ENCODE assay signal across 10 cellular contexts in the genomic region with DNA sequence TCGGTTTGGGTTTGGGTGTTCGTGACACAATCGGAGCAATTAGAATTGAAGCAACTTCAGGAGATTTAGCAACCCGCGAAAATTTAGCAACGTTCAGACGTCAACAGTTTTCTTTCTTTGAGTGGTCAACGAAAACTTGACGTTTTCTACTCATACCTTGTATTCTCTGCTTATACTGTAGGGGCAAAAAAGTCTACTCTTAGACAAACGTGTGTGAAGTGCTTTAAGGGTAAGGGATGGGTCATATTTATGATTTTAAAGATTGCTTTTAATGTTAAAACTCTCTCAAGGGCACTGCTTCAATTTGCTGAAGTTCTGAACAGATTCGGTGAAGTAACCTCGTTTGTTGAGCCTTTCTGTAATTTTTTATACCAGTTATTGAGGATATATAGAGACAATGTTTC. TPM values are rescaled to one million over a fixed set of nuclear protein-coding genes. Genes with fewer than 3 reads are reported as not detected.
DNase-seq lines count a peak whose midpoint lies in the region; ATAC-seq, FAIRE-seq and TF ChIP-seq lines count a peak whose summit lies in the region.
"Had no signal": no experiment of that assay in that cellular context is flagged by ENCODE, and none has a peak within 500 bp of the region (broad histone marks: within the 10 kb centered on the region; RNA-seq: fewer than 3 reads in every experiment).

No MANE protein-coding gene starts in this region.

- 0 out of 2 replicates have a peak, but pooled peaks cover 3% of the 10 kb centered on the region for H3K9me3 ChIP-seq in Caco-2
- no peaks in the 10 kb centered on the region for H3K9me3 ChIP-seq in HUES6 (ENCODE audit: control insufficient read depth, insufficient read depth, low read depth, low read length)
- no peaks in the 10 kb centered on the region for H3K9me3 ChIP-seq in HepG2 (ENCODE audit: low read length)
- H3K9me3 ChIP-seq in left ventricle myocardium inferior (replicated peaks), result no peaks in the 10 kb centered on the region
- H3K9me3 ChIP-seq: uterus had no signal

- no peak for FAIRE-seq in HepG2 (lab: Jason Lieb, UNC)

- no peaks in the 10 kb centered on the region for H4K20me1 ChIP-seq in HepG2 (ENCODE audit: insufficient read depth, low read length)

- TF ChIP-seq EP300 in HepG2 (IDR thresholded peaks at IDR 0.05; ENCODE audit: low read depth in 2 of 2, low read length in 2 of 2) (no peak), HepG2 (CRISPR knock-in tag; IDR thresholded peaks at IDR 0.05; ENCODE audit: borderline replicate concordance) (no peak)

- H3K9me3 Mint-ChIP-seq in Caco-2 (ENCODE audit: unreplicated experiment) (no peaks in the 10 kb centered on the region), naive B cell (peaks cover 0 to 37% (median 10%) of the 10 kb centered on the region in 7 donors)
- H3K9me3 Mint-ChIP-seq in activated CD4-positive, alpha-beta memory T cell treated with anti-CD3 and anti-CD28 coated beads, Interleukin-2, amount 10 ng/mL, durations not matched to agents 7 days and 5 days, result no peaks in the 10 kb centered on the region

- intact Hi-C loops in Caco-2 (cut with micrococcal nuclease; ENCODE audit: unreplicated experiment), result no loop called here
- intact Hi-C loops in HepG2 (cut with micrococcal nuclease; ENCODE audit: unreplicated experiment), result no loop called here
- intact Hi-C loops in left ventricle myocardium inferior (cut with micrococcal nuclease), result no loop called here

- TF ChIP-seq POLR2A in HepG2 (IDR thresholded peaks at IDR 0.05; ENCODE audit: insufficient read depth in 1 of 2, low read depth in 2 of 2, low read length in 2 of 2), result no peak

- CTCF ChIA-PET in Caco-2 (lab: Charles Lee) (no interaction called here), HepG2 (lab: Yijun Ruan, JAX; ENCODE audit: low intra/inter-chr PET ratio, low total read pairs) (no interaction called here)
- CTCF ChIA-PET in activated CD4-positive, alpha-beta memory T cell treated with anti-CD3 and anti-CD28 coated beads, Interleukin-2, amount 10 ng/mL, durations not matched to agents 7 days and 5 days (lab: Charles Lee), result interaction anchor here (0.6 kb wide), 1 partner anchor 102 kb away, joined by 3 read pairs; no protein-coding TSS in a partner anchor

- H3K36me3 Mint-ChIP-seq in Caco-2 (ENCODE audit: insufficient read depth, unreplicated experiment) (peaks cover 18% of the 10 kb centered on the region), naive B cell (peaks cover 7 to 15% of the 10 kb centered on the region in 2 donors)
- peaks cover 7% of the 10 kb centered on the region for H3K36me3 Mint-ChIP-seq in activated CD4-positive, alpha-beta memory T cell treated with anti-CD3 and anti-CD28 coated beads, Interleukin-2, amount 10 ng/mL, durations not matched to agents 7 days and 5 days (ENCODE audit: low read depth)

- no peak overlapping the region for H3K4me2 ChIP-seq in HepG2 (ENCODE audit: low read depth, low read length)

- H3K27me3 Mint-ChIP-seq in Caco-2 (ENCODE audit: insufficient read depth, unreplicated experiment) (peaks cover 2% of the 10 kb centered on the region), naive B cell (peaks cover 66 to 75% (median 72%) of the 10 kb centered on the region in 3 donors)
- H3K27me3 Mint-ChIP-seq in activated CD4-positive, alpha-beta memory T cell treated with anti-CD3 and anti-CD28 coated beads, Interleukin-2, amount 10 ng/mL, durations not matched to agents 7 days and 5 days, result peaks cover 78% of the 10 kb centered on the region

- H3K4me1 Mint-ChIP-seq in Caco-2 (ENCODE audit: low read depth, unreplicated experiment) (no peaks in the 10 kb centered on the region), naive B cell (peaks cover 36 to 42% (median 40%) of the 10 kb centered on the region in 3 donors)
- peaks cover 38% of the 10 kb centered on the region for H3K4me1 Mint-ChIP-seq in activated CD4-positive, alpha-beta memory T cell treated with anti-CD3 and anti-CD28 coated beads, Interleukin-2, amount 10 ng/mL, durations not matched to agents 7 days and 5 days

- H3K27ac Mint-ChIP-seq in Caco-2 (ENCODE audit: unreplicated experiment), result no peak overlapping the region
- no peak overlapping the region for H3K27ac Mint-ChIP-seq in activated CD4-positive, alpha-beta memory T cell treated with anti-CD3 and anti-CD28 coated beads, Interleukin-2, amount 10 ng/mL, durations not matched to agents 7 days and 5 days
- peak overlapping the region in 1 of 6 donors; percentile 89 for H3K27ac Mint-ChIP-seq in naive B cell

- H3K27ac ChIP-seq in HUES6 (ENCODE audit: low read depth, low read length) (no peak overlapping the region), HepG2 (ENCODE audit: extremely low read length, insufficient read depth, low read length) (no peak overlapping the region), left ventricle myocardium inferior (replicated peaks) (no peak overlapping the region)
- H3K27ac ChIP-seq: uterus had no signal

- no peaks in the 10 kb centered on the region for H3K4me1 ChIP-seq in Caco-2
- peaks cover 28% of the 10 kb centered on the region for H3K4me1 ChIP-seq in HUES6 (ENCODE audit: control insufficient read depth, insufficient read depth, low read length)
- no peaks in the 10 kb centered on the region for H3K4me1 ChIP-seq in HepG2 (ENCODE audit: insufficient read depth, low read length)
- H3K4me1 ChIP-seq in left ventricle myocardium inferior, result peaks cover 49% of the 10 kb centered on the region

- no peaks in the 10 kb centered on the region for H3K79me2 ChIP-seq in HepG2 (ENCODE audit: insufficient read depth, low read length)

- in situ Hi-C loops in HepG2 (cut with HindIII; ENCODE audit: extremely low pct_ligation_motif_present, low pct_unique_long_range_greater_than_20kb), result loop anchor here (25.0 kb wide), 1 partner anchor 648 kb away; no protein-coding TSS in a partner anchor

- POLR2A ChIA-PET in Caco-2 (lab: Charles Lee), result no interaction called here
- POLR2A ChIA-PET in activated CD4-positive, alpha-beta memory T cell treated with anti-CD3 and anti-CD28 coated beads, Interleukin-2, amount 10 ng/mL, durations not matched to agents 7 days and 5 days (lab: Charles Lee), result no interaction called here
- POLR2A ChIA-PET in HepG2 (lab: Yijun Ruan, JAX), result no interaction called here

- peak overlapping the region; percentile 24 for H3K4me3 Mint-ChIP-seq in Caco-2 (ENCODE audit: unreplicated experiment)
- H3K4me3 Mint-ChIP-seq in activated CD4-positive, alpha-beta memory T cell treated with anti-CD3 and anti-CD28 coated beads, Interleukin-2, amount 10 ng/mL, durations not matched to agents 7 days and 5 days, result peak overlapping the region; percentile 27
- H3K4me3 Mint-ChIP-seq in naive B cell, result peak overlapping the region in 6 of 8 donors; percentile 35 to 76 (median 56)

- ATAC-seq in naive B cell (ENCODE audit: low read depth in 2 of 2) (no peak), HepG2 (no peak)

- H2AFZ ChIP-seq in HepG2 (ENCODE audit: low read length), result no peak overlapping the region

- H3K36me3 ChIP-seq in Caco-2 (ENCODE audit: control insufficient read depth, insufficient read depth, low read length) (peaks cover 3% of the 10 kb centered on the region), HUES6 (ENCODE audit: control insufficient read depth, insufficient read depth, low read length) (no peaks in the 10 kb centered on the region), HepG2 (replicated peaks in 1 of 2; ENCODE audit: control insufficient read depth in 1 of 2, insufficient read depth in 2 of 2, low read length in 2 of 2) (peaks cover 7 to 24% of the 10 kb centered on the region in 2 experiments; a peak in 4 of 5 replicates), left ventricle myocardium inferior (no peaks in the 10 kb centered on the region)
- H3K36me3 ChIP-seq: uterus had no signal

- H3K27me3 ChIP-seq in Caco-2 (replicated peaks; ENCODE audit: control insufficient read depth, insufficient read depth, low read length) (no peaks in the 10 kb centered on the region), HUES6 (ENCODE audit: control insufficient read depth, insufficient read depth, low read length) (peaks cover 100% of the 10 kb centered on the region), HepG2 (ENCODE audit: control insufficient read depth in 1 of 2, insufficient read depth in 2 of 2, low read length in 2 of 2) (no peaks in the 10 kb centered on the region), left ventricle myocardium inferior (ENCODE audit: low read depth) (peaks cover 100% of the 10 kb centered on the region)

- BruUV-seq in Caco-2 (replicated peaks; lab: Mats Ljungman, UMichigan) (no TSS peak), HepG2 (replicated peaks; lab: Mats Ljungman, UMichigan) (no TSS peak)

- no peak for TF ChIP-seq RAD21 in HepG2 (CRISPR knock-in tag; IDR thresholded peaks at IDR 0.05)

- TF ChIP-seq CTCF in Caco-2 (IDR thresholded peaks at IDR 0.05; ENCODE audit: insufficient read depth in 1 of 2, low read depth in 1 of 2, low read length in 1 of 2, severe bottlenecking in 1 of 2, unreplicated experiment in 1 of 2) (no peak), HepG2 (CRISPR knock-in tag; IDR thresholded peaks at IDR 0.05) (no peak), left ventricle myocardium inferior (IDR thresholded peaks at IDR 0.05; ENCODE audit: borderline replicate concordance) (no peak)

- 73% methylated on average over 12 of the region's 12 CpGs for WGBS in HepG2 (ENCODE audit: low lambda C conversion rate)

- H3K9ac ChIP-seq in HUES6 (ENCODE audit: low read length) (no peak overlapping the region), HepG2 (ENCODE audit: insufficient read depth, low read depth, low read length) (no peak overlapping the region)

- H3K4me3 ChIP-seq in Caco-2 (ENCODE audit: low read depth, low read length) (no peak overlapping the region), HUES6 (ENCODE audit: low read depth, low read length) (peak overlapping the region; percentile 31), HepG2 (replicated peaks in 1 of 3; ENCODE audit: insufficient read depth in 1 of 3, low read depth in 2 of 3, low read length in 3 of 3) (no peak overlapping the region), left ventricle myocardium inferior (no peak overlapping the region)
- H3K4me3 ChIP-seq: uterus had no signal

- no peak for DNase-seq in Caco-2
- DNase-seq in activated CD4-positive, alpha-beta memory T cell treated with anti-CD3 and anti-CD28 coated beads, Interleukin-2, amount 10 ng/mL, durations not matched to agents 7 days and 5 days, result no peak
- DNase-seq in naive B cell, result peak; percentile 11
- DNase-seq in HepG2 (ENCODE audit: low spot score), result no peak
- DNase-seq in ureter (ENCODE audit: low spot score), result no peak
- DNase-seq in left ventricle myocardium inferior, result no peak
- no peak for DNase-seq in NCI-H510A (lab: John Stamatoyannopoulos, UW)
- DNase-seq: activated effector memory CD4-positive, alpha-beta T cell treated with anti-CD3 and anti-CD28 coated beads, Interleukin-2, amount 50 U/mL, for 16 hours; uterus had no signal

RNA-seq across cellular contexts. Expression of a gene that starts 9.5 kb away (rescaled TPM):
- 14.4 and 16.0 TPM in 2 replicates for total RNA-seq in Caco-2 (2022)
- under 1 TPM; 0.08 to 0.30 TPM for total RNA-seq in activated CD4-positive, alpha-beta memory T cell treated with anti-CD3 and anti-CD28 coated beads, Interleukin-2, amount 10 ng/mL, durations not matched to agents 7 days and 5 days
- not detected for polyA plus RNA-seq in naive B cell (ENCODE audit: low read depth in 6 of 6)
- total RNA-seq in HepG2 (2016; rRNA removed; fragmentation: Illumina TruSeq; extraction: Trizol), result 3.0 and 5.0 TPM in 2 replicates
- total RNA-seq in HepG2 (2016; cell fraction: cytosol; rRNA removed; fragmentation: Illumina TruSeq; extraction: Trizol; ENCODE audit: low read depth), result 3.1 and 4.3 TPM in 2 replicates
- 2.5 and 4.2 TPM in 2 replicates for total RNA-seq in HepG2 (2016; cell fraction: insoluble cytoplasmic fraction; rRNA removed; fragmentation: Illumina TruSeq; extraction: Trizol)
- total RNA-seq in HepG2 (2016; cell fraction: membrane; rRNA removed; fragmentation: Illumina TruSeq; extraction: Trizol), result 4.1 and 4.3 TPM in 2 replicates
- 9.0 and 9.1 TPM in 2 replicates for total RNA-seq in HepG2 (2016; cell fraction: nucleus; rRNA removed; fragmentation: Illumina TruSeq; extraction: Trizol)
- 1.0 and 1.6 TPM in 2 replicates for polyA plus RNA-seq in HepG2 (2011; rRNA removed)
- polyA plus RNA-seq in HepG2 (2011; cell fraction: cytosol; rRNA removed), result 0.47 and 0.66 TPM in 2 replicates
- 12.1 and 16.1 TPM in 2 replicates for polyA plus RNA-seq in HepG2 (2011; cell fraction: nucleus; rRNA removed)
- 7.7 and 7.9 TPM in 2 replicates for polyA plus RNA-seq in HepG2 (2012)
- polyA plus RNA-seq in HepG2 (2016; cell fraction: cytosol; fragmentation: Illumina TruSeq; extraction: Trizol; ENCODE audit: low read depth), result 1.1 and 1.2 TPM in 2 replicates
- 6.4 and 9.1 TPM in 2 replicates for polyA plus RNA-seq in HepG2 (2016; cell fraction: insoluble cytoplasmic fraction; fragmentation: Illumina TruSeq; extraction: Trizol; ENCODE audit: low read depth)
- 3.3 and 4.0 TPM in 2 replicates for polyA plus RNA-seq in HepG2 (2016; cell fraction: membrane; fragmentation: Illumina TruSeq; extraction: Trizol; ENCODE audit: low read depth)
- polyA plus RNA-seq in HepG2 (2016; cell fraction: nucleus; fragmentation: Illumina TruSeq; extraction: Trizol; ENCODE audit: insufficient read depth, low read depth), result 24.6 and 24.9 TPM in 2 replicates
- polyA minus RNA-seq in HepG2 (2011; rRNA and poly(A)+ RNA removed; ENCODE audit: low replicate concordance), result 0.82 and 6.6 TPM in 2 replicates
- 2.1 and 2.2 TPM in 2 replicates for polyA minus RNA-seq in HepG2 (2011; cell fraction: cytosol; rRNA and poly(A)+ RNA removed)
- polyA minus RNA-seq in HepG2 (2011; cell fraction: nucleus; rRNA and poly(A)+ RNA removed), result 16.4 and 25.8 TPM in 2 replicates
- total RNA-seq in ureter, result 0.36 TPM
- total RNA-seq in left ventricle myocardium inferior, result not detected
- total RNA-seq: uterus had no signal
